14 cellular contexts compared by ENCODE assay signal in the genomic region with DNA sequence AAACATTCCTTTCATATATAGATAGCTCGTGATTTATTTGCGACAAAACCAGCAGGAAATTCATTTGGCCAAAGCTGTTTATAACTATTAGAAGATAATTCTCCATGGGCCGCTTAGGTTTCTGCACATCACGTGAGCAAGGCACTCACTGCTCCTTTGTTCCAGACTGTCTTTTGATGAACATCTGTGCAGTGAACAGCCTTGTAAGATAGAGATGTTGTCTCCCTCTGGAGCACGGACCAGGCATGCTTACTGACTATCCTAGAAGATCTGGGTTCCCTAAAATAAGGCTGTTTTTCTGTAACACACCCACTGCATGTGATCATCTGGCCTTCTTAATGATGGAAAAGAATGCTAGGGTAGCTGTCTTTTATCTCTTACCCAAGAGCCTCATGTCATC. TPM values are rescaled to one million over a fixed set of nuclear protein-coding genes. Genes with fewer than 3 reads are reported as not detected.
A peak's percentile ranks its signal among the peaks of the same experiment; 100 is the strongest.
DNase-seq lines count a peak whose midpoint lies in the region; TF ChIP-seq lines count a peak whose summit lies in the region.
"Had no signal": no experiment of that assay in that cellular context is flagged by ENCODE, and none has a peak within 500 bp of the region (broad histone marks: within the 10 kb centered on the region; RNA-seq: fewer than 3 reads in every experiment).

No MANE protein-coding gene starts in this region.

- POLR2A ChIA-PET in BJ (lab: Charles Lee) = no interaction called here

- H3K27me3 ChIP-seq in BJ (ENCODE audit: control insufficient read depth, insufficient read depth, low read length) = no peaks in the 10 kb centered on the region

- CTCF ChIA-PET in BJ (lab: Yijun Ruan, JAX) = interaction anchor here (0.5 to 2.1 kb wide), 15 partner anchors 8 to 1218 kb away, joined by 3 to 5 read pairs (median 3); no protein-coding TSS in a partner anchor

- no peaks in the 10 kb centered on the region for H3K36me3 ChIP-seq in BJ (ENCODE audit: control insufficient read depth, insufficient read depth, low read length)

- DNase-seq in BJ (ENCODE audit: low read depth) (no peak), RPMI7951 (ENCODE audit: low read depth) (peak; percentile 7), fibroblast of villous mesenchyme (ENCODE audit: low read depth) (peak; percentile 80), pons (ENCODE audit: low spot score) (peak; percentile 53), cerebellum (ENCODE audit: low spot score) (no peak), GM19240 (ENCODE audit: insufficient read length, low spot score) (no peak)
- no peak for DNase-seq in stimulated activated CD4-positive, alpha-beta T cell treated with anti-CD3 and anti-CD28 coated beads, Interleukin-4, amount 100 ng/mL, for 4 hours
- DNase-seq: activated CD4-positive, alpha-beta T cell treated with anti-CD3 and anti-CD28 coated beads for 4 hours; activated T-cell treated with anti-CD3 and anti-CD28 coated beads for 4 hours; COR-L47; glutamatergic neuron; psoas muscle; stimulated activated CD4-positive, alpha-beta T cell treated with anti-CD3 and anti-CD28 coated beads, Interleukin-1b, Interleukin-23, amount 100 ng/mL, for 48 hours; trophoblast cell had no signal

- H3K4me3 ChIP-seq in BJ (ENCODE audit: low read depth, low read length) (no peak overlapping the region), fibroblast of villous mesenchyme (ENCODE audit: low read depth, low read length) (no peak overlapping the region)
- H3K4me3 ChIP-seq: psoas muscle had no signal

- TF ChIP-seq CTCF in BJ (IDR thresholded peaks at IDR 0.05; ENCODE audit: insufficient read depth, low read depth, low read length) (peak; percentile 53), fibroblast of villous mesenchyme (IDR thresholded peaks at IDR 0.05; ENCODE audit: insufficient read depth, low read depth, low read length) (peak; percentile 37)

RNA-seq across cellular contexts. Expression of gene YIPF5, which starts 30.9 kb away (rescaled TPM):
- 91.7 and 132 TPM in 2 replicates for polyA plus RNA-seq in BJ (2011; rRNA removed)
- 56.7 and 94.3 TPM in 2 replicates for polyA minus RNA-seq in BJ (2011; rRNA and poly(A)+ RNA removed)
- 53.9 and 61.4 TPM in 2 replicates for total RNA-seq in RPMI7951 (2014; rRNA removed; shearing (Covaris generic))
- 94.4 and 160 TPM in 2 replicates for total RNA-seq in fibroblast of villous mesenchyme
- 38.6 TPM for total RNA-seq in cerebellum

RNA-seq across cellular contexts. Expression of gene KCTD16, which starts 31.1 kb away (rescaled TPM):
- polyA plus RNA-seq in BJ (2011; rRNA removed) = 1.7 and 2.6 TPM in 2 replicates
- polyA minus RNA-seq in BJ (2011; rRNA and poly(A)+ RNA removed) = 3.6 and 6.8 TPM in 2 replicates
- under 0.01 and 0.12 TPM in 2 replicates for total RNA-seq in RPMI7951 (2014; rRNA removed; shearing (Covaris generic))
- 0.97 and 3.0 TPM in 2 replicates for total RNA-seq in fibroblast of villous mesenchyme
- total RNA-seq in cerebellum = 20.4 TPM

Comparison
In these comparisons a context has a peak if more than half of its experiments do, and no peak if none do; other contexts are left out.
1. DNase-seq: peak in RPMI7951 (single experiment), fibroblast of villous mesenchyme (single experiment) and pons (single experiment); none in BJ (single experiment), stimulated activated CD4-positive, alpha-beta T cell treated with anti-CD3 and anti-CD28 coated beads, Interleukin-4, amount 100 ng/mL, for 4 hours (0 of 2), cerebellum (single experiment) and GM19240 (single experiment).